In the genomic region with DNA sequence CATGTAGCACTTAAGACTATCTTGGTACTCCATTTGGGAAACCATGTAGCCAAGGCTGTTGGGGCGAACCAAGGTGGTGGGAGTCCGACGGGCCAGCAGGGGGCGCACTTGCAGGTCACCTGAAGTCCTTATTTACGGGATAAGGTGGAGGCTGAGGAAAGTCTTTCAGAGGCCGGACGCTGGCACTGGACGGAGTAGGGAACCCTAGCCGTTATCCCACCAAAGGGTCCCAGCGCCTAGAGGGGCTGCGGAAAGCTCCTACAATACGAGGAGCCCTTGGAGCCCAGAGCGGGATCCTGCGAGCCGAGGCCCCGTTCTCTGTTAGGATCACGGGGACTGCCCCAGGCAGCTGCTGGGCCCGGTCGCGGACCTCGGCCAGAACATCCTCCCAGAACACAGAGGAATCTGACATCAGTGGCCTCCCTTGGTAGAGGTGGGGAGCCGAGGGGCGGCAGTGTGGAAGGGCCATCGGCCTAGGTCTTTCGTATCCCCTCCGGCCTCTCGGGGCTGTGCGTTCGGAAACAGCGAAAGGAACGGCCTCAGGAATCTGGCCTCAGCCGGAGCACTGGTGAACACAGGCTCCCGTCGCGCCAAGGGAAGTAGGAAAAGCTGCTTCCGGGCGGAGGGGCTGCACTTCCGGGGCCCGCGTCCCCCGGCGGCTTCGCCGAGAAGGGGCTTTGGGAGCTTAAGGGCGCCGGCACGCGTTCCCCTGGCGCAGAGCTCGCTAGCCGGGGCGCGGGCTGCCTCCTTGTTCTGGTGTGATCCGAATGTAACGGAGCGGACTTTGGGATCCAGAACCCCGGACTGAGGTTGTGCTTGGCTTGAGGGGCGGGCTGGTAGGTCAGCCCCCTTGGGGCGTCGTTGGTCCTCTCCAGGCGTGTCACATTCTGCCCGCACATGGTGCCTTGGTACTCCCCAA, we compare ENCODE assay signal across 8 cellular contexts. TPM values are rescaled to one million over a fixed set of nuclear protein-coding genes. Genes with fewer than 3 reads are reported as not detected.
DNase-seq lines count a peak whose midpoint lies in the region; ATAC-seq and TF ChIP-seq lines count a peak whose summit lies in the region.

No MANE protein-coding gene starts in this region.

- H3K27ac ChIP-seq in left lung: peak overlapping the region in 1 of 2 donors; percentile 22

- H3K4me3 ChIP-seq in cardiac fibroblast (replicated peaks in 1 of 2; ENCODE audit: low read depth in 2 of 2, low read length in 2 of 2): peak overlapping the region; percentile 53 to 56
- peak overlapping the region; percentile 38 to 50 for H3K4me3 ChIP-seq in left lung

- DNase-seq in GM13977 (ENCODE audit: low spot score) (peak; percentile 56), MV-4-11 (lab: John Stamatoyannopoulos, UW) (peak; percentile 63), cardiac fibroblast (ENCODE audit: low read depth in 2 of 2) (peak; percentile 79 to 86), left lung (peak; percentile 78 to 92), NCI-H2029 (lab: John Stamatoyannopoulos, UW) (no peak)
- peak; percentile 28 to 60 (median 50) for DNase-seq in activated CD4-positive, CD25-positive, alpha-beta regulatory T cell (lab: John Stamatoyannopoulos, UW)
- peak; percentile 76 to 80 for DNase-seq in stimulated activated CD4-positive, alpha-beta T cell treated with anti-CD3 and anti-CD28 coated beads, Interleukin-2, amount 100 ng/mL, for 48 hours

- TF ChIP-seq CTCF in GM13977 (IDR thresholded peaks at IDR 0.05; ENCODE audit: extremely low read depth, insufficient read depth, missing control alignments): peak; percentile 92
- TF ChIP-seq CTCF in cardiac fibroblast (IDR thresholded peaks at IDR 0.05; ENCODE audit: low read depth, low read length): peak; percentile 92
- TF ChIP-seq CTCF in left lung (IDR thresholded peaks at IDR 0.05): peak; percentile 88 to 90

- H3K4me1 ChIP-seq in left lung: peaks cover 0 to 12% of the 10 kb centered on the region in 2 donors

- ATAC-seq in left lung (peak; percentile 85), GM18520 (IDR thresholded peaks at IDR 0.05; ENCODE audit: unreplicated experiment) (no peak)

- H3K36me3 ChIP-seq in left lung: no peaks in the 10 kb centered on the region

- no peaks in the 10 kb centered on the region for H3K9me3 ChIP-seq in left lung

- intact Hi-C loops in left lung (cut with DNase I): no loop called here

- H3K27me3 ChIP-seq in left lung: peaks cover 0 to 13% of the 10 kb centered on the region in 2 donors

- in situ Hi-C loops in GM13977 (cut with MboI; ENCODE audit: low pct_unique_long_range_greater_than_20kb, low sequenced_read_pairs, unreplicated experiment): loop anchor here (10.0 kb wide), 1 partner anchor 54 kb away; no protein-coding TSS in a partner anchor

RNA-seq across cellular contexts. Expression of gene RPTN, which starts 29.9 kb away (rescaled TPM):
- total RNA-seq in left lung: not detected

RNA-seq across cellular contexts. Expression of gene HRNR, which starts 35.1 kb away (rescaled TPM):
- not detected for total RNA-seq in left lung
